9 cellular contexts compared by ENCODE assay signal in the genomic region with DNA sequence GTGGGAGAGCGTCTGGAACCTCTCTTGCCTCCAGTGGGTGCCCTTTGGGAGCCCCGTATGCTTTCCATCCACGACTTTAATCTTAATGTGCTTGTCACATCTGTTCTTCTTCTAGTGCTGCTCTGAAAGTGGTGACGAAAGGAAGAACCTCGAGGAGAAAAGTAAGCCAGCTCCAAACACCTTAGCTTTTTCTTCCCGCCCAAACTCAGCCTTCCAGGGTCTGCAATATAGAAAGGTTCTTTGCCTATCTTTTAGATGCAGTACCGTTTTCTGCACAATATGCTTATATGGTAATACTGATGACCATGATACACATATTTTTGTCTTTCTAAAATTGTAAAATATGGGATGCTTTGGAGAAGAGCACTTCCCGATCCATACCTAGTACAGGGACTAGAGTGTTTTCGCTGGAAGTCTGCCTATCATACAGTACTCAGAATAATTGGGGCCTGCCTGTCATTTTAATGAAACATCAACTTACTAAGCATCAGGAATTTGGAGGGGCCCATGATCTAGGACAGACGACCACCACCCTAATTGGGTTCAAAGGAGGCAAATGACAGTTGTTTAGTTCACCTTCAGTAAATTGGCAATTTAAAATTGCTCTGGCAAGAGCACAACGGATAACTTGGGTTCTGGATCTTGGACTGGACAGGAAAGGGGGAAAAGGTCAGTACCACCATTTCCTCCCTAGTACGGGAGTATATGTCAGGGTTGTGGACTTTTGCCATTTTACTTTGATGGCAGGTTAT. TPM values are rescaled to one million over a fixed set of nuclear protein-coding genes. Genes with fewer than 3 reads are reported as not detected.
DNase-seq lines count a peak whose midpoint lies in the region; ATAC-seq, FAIRE-seq and TF ChIP-seq lines count a peak whose summit lies in the region.
"Had no signal": no experiment of that assay in that cellular context is flagged by ENCODE, and none has a peak within 500 bp of the region (broad histone marks: within the 10 kb centered on the region; RNA-seq: fewer than 3 reads in every experiment).

No MANE protein-coding gene starts in this region.

- H3K4me1 ChIP-seq in HEK293 (ENCODE audit: control insufficient read depth, insufficient read depth, low read length) (no peaks in the 10 kb centered on the region; the same call in 1 of the 2 replicates), hepatocyte (ENCODE audit: insufficient read depth) (peaks cover 9% of the 10 kb centered on the region), small intestine (ENCODE audit: control insufficient read depth in 2 of 2, insufficient read depth in 1 of 2, low read depth in 1 of 2, low read length in 1 of 2) (peaks cover 3 to 14% of the 10 kb centered on the region in 2 donors)

- H3K4me3 ChIP-seq in HEK293 (ENCODE audit: low read depth, low read length) (peak overlapping the region; percentile 63), WI38 (ENCODE audit: low read depth, low read length) (peak overlapping the region; percentile 99), hepatocyte (peak overlapping the region; percentile 58), small intestine (ENCODE audit: low read depth in 1 of 2, low read length in 2 of 2) (peak overlapping the region; percentile 73 to 81)

- no peak for ATAC-seq in GM18870 (IDR thresholded peaks at IDR 0.05; ENCODE audit: unreplicated experiment)

- H3K79me2 ChIP-seq in hepatocyte = peaks cover 34% of the 10 kb centered on the region

- H3K9me3 ChIP-seq in HEK293 (ENCODE audit: control insufficient read depth, insufficient read depth, low read depth, low read length) = no peaks in the 10 kb centered on the region
- no peaks in the 10 kb centered on the region for H3K9me3 ChIP-seq in hepatocyte (ENCODE audit: low read depth)
- no peaks in the 10 kb centered on the region for H3K9me3 ChIP-seq in small intestine (ENCODE audit: control insufficient read depth, low read depth)

- H3K9me2 ChIP-seq in hepatocyte (replicated peaks; ENCODE audit: insufficient read depth) = no peaks in the 10 kb centered on the region

- POLR2A ChIA-PET in HEK293 (lab: Yijun Ruan, JAX) = interaction anchor here (0.7 to 1.4 kb wide), 3 partner anchors 13 to 752 kb away, joined by 3 to 5 read pairs (median 3); partner anchors contain the start of gene NAMPT

- H3K36me3 ChIP-seq in HEK293 (ENCODE audit: control insufficient read depth in 2 of 2, insufficient read depth in 1 of 2, low read length in 2 of 2) (peaks cover 21 to 35% of the 10 kb centered on the region in 2 experiments), hepatocyte (replicated peaks; ENCODE audit: insufficient read depth, low read depth) (no peaks in the 10 kb centered on the region), small intestine (ENCODE audit: control insufficient read depth in 2 of 2, insufficient read depth in 2 of 2, low read length in 2 of 2) (no peaks in the 10 kb centered on the region)

- CTCF ChIA-PET in HEK293 (lab: Yijun Ruan, JAX) = interaction anchor here (0.6 to 2.0 kb wide), 7 partner anchors 14 to 698 kb away, joined by 3 to 9 read pairs (median 4); no protein-coding TSS in a partner anchor

- peak overlapping the region; percentile 63; the same call in 1 of the 2 replicates for H3K27ac ChIP-seq in HEK293 (ENCODE audit: extremely low read depth, low read depth, low read length)
- peak overlapping the region; percentile 83 for H3K27ac ChIP-seq in hepatocyte
- peak overlapping the region; percentile 90 to 93 for H3K27ac ChIP-seq in small intestine (ENCODE audit: low read depth in 1 of 2, low read length in 1 of 2)

- H3K4me2 ChIP-seq in hepatocyte = peak overlapping the region; percentile 88

- no peak for FAIRE-seq in small intestine (lab: Jason Lieb, UNC)
- FAIRE-seq: colon had no signal

- WGBS in hepatocyte (ENCODE audit: low lambda C conversion rate, missing lambda C conversion rate) = 50% methylated on average over 12 of the region's 12 CpGs
- WGBS in small intestine, 3 donors = 17 to 32% (median 24%) methylated on average over 12 of the region's 12 CpGs

- H4K20me1 ChIP-seq in hepatocyte (ENCODE audit: insufficient read depth, poor library complexity, severe bottlenecking) = no peaks in the 10 kb centered on the region

- peak overlapping the region; percentile 85 for H2AFZ ChIP-seq in hepatocyte

- H3K27me3 ChIP-seq in hepatocyte (no peaks in the 10 kb centered on the region), small intestine (ENCODE audit: control insufficient read depth in 2 of 2, insufficient read depth in 2 of 2, low read length in 2 of 2) (no peaks in the 10 kb centered on the region)

- DNase-seq in hepatocyte (ENCODE audit: low spot score) (no peak), small intestine (no peak), NCI-H1092 (lab: John Stamatoyannopoulos, UW) (no peak), SW 1271 (lab: John Stamatoyannopoulos, UW) (no peak), SKM-1 (lab: John Stamatoyannopoulos, UW; ENCODE audit: unreplicated experiment) (no peak)

- no peak for TF ChIP-seq CTCF in HEK293 (tag by site-specific recombination; IDR thresholded peaks at IDR 0.05)
- no peak for TF ChIP-seq CTCF in WI38 (IDR thresholded peaks at IDR 0.05; ENCODE audit: low read depth, low read length)
- TF ChIP-seq CTCF in hepatocyte (IDR thresholded peaks at IDR 0.05; ENCODE audit: poor library complexity) = no peak

TF ChIP-seq in HEK293, 187 proteins besides CTCF, POLR2A, EP300 and RAD21:
- TF ChIP-seq TCF7L2 (IDR thresholded peaks at IDR 0.05; ENCODE audit: borderline replicate concordance, low read depth, low read length) (no peak), ZNF266 (tag by site-specific recombination; IDR thresholded peaks at IDR 0.05; ENCODE audit: low read depth) (no peak), ZNF174 (tag by site-specific recombination; IDR thresholded peaks at IDR 0.05) (no peak), ZNF777 (tag by site-specific recombination; IDR thresholded peaks at IDR 0.05; ENCODE audit: borderline replicate concordance) (no peak), ZNF544 (tag by site-specific recombination; IDR thresholded peaks at IDR 0.05) (no peak), ZNF501 (tag by site-specific recombination; IDR thresholded peaks at IDR 0.05) (no peak), ZNF19 (tag by site-specific recombination; IDR thresholded peaks at IDR 0.05; ENCODE audit: low read depth) (no peak), ZNF155 (tag by site-specific recombination; IDR thresholded peaks at IDR 0.05) (no peak), REPIN1 (tag by site-specific recombination; IDR thresholded peaks at IDR 0.05; ENCODE audit: low read depth) (no peak), ZBTB1 (tag by site-specific recombination; IDR thresholded peaks at IDR 0.05) (no peak), ZSCAN30 (tag by site-specific recombination; IDR thresholded peaks at IDR 0.05) (no peak), OVOL3 (tag by site-specific recombination; IDR thresholded peaks at IDR 0.05) (no peak), ZNF324 (tag by site-specific recombination; IDR thresholded peaks at IDR 0.05) (no peak), ZNF639 (tag by site-specific recombination; IDR thresholded peaks at IDR 0.05) (no peak), ZNF660 (tag by site-specific recombination; IDR thresholded peaks at IDR 0.05) (no peak), MYNN (tag by site-specific recombination; IDR thresholded peaks at IDR 0.05; ENCODE audit: borderline replicate concordance) (no peak), ZNF23 (tag by site-specific recombination; IDR thresholded peaks at IDR 0.05; ENCODE audit: borderline replicate concordance) (no peak), ZNF223 (tag by site-specific recombination; IDR thresholded peaks at IDR 0.05) (no peak)
- TF ChIP-seq, protein P1, sequence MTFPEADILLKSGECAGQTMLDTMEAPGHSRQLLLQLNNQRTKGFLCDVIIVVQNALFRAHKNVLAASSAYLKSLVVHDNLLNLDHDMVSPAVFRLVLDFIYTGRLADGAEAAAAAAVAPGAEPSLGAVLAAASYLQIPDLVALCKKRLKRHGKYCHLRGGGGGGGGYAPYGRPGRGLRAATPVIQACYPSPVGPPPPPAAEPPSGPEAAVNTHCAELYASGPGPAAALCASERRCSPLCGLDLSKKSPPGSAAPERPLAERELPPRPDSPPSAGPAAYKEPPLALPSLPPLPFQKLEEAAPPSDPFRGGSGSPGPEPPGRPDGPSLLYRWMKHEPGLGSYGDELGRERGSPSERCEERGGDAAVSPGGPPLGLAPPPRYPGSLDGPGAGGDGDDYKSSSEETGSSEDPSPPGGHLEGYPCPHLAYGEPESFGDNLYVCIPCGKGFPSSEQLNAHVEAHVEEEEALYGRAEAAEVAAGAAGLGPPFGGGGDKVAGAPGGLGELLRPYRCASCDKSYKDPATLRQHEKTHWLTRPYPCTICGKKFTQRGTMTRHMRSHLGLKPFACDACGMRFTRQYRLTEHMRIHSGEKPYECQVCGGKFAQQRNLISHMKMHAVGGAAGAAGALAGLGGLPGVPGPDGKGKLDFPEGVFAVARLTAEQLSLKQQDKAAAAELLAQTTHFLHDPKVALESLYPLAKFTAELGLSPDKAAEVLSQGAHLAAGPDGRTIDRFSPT (tag by site-specific recombination; IDR thresholded peaks at IDR 0.05) = no peak

RNA-seq across cellular contexts. Expression of gene RINT1, which starts 0.9 kb away (rescaled TPM):
- 8.2 and 9.3 TPM in 2 replicates for total RNA-seq in hepatocyte
- polyA plus RNA-seq in hepatocyte (10.7 and 12.1 TPM in 2 replicates), small intestine (10 to 100 TPM in 1 of 3 donors, 1 to 10 TPM in 2; 9.3 to 11.6 (median 9.8) TPM)

RNA-seq across cellular contexts. Expression of gene PUS7, which starts 10.8 kb away (rescaled TPM):
- total RNA-seq in hepatocyte = 10.9 and 12.6 TPM in 2 replicates
- polyA plus RNA-seq in hepatocyte = 4.3 and 6.1 TPM in 2 replicates
- polyA plus RNA-seq in small intestine = 1 to 10 TPM; 1.3 to 7.1 (median 1.6) TPM

RNA-seq across cellular contexts. Expression of gene EFCAB10, which starts 48.4 kb away (rescaled TPM):
- 0.12 TPM in 1 of 2 replicates, not detected in the other for total RNA-seq in hepatocyte
- 0.22 and 0.24 TPM in 2 replicates for polyA plus RNA-seq in hepatocyte
- not detected for polyA plus RNA-seq in small intestine
